1 cellular context compared by ENCODE assay signal in genomic region chr1:159817276-159818041, GRCh38.
TF ChIP-seq lines count a peak whose summit lies in the region.

No MANE protein-coding gene starts in this region.

TF ChIP-seq in HepG2, 621 proteins besides CTCF, POLR2A, EP300 and RAD21:
- TF ChIP-seq ZNF460 (CRISPR knock-in tag; IDR thresholded peaks at IDR 0.05; ENCODE audit: borderline replicate concordance), result no peak
- peak; percentile 39; the same call in 1 of the 2 replicates for TF ChIP-seq ARID5B (CRISPR knock-in tag; IDR thresholded peaks at IDR 0.05)
- no peak for TF ChIP-seq ZFP90 (CRISPR knock-in tag; IDR thresholded peaks at IDR 0.05; ENCODE audit: borderline replicate concordance)
- 0 out of 2 replicates have a peak, but pooled peaks have one; percentile 55 for TF ChIP-seq FOXA1 (IDR thresholded peaks at IDR 0.05)
- TF ChIP-seq FOXA1 (CRISPR knock-in tag; IDR thresholded peaks at IDR 0.05), result peak; percentile 61; the same call in 1 of the 2 replicates
- no peak for TF ChIP-seq ZNF782 (CRISPR knock-in tag; IDR thresholded peaks at IDR 0.05; ENCODE audit: borderline replicate concordance)
- no peak for TF ChIP-seq ZBTB7A (CRISPR knock-in tag; IDR thresholded peaks at IDR 0.05)
- no peak for TF ChIP-seq ZNF660 (CRISPR knock-in tag; IDR thresholded peaks at IDR 0.05; ENCODE audit: borderline replicate concordance, low read depth)
- peak; percentile 76 for TF ChIP-seq BHLHE40 (IDR thresholded peaks at IDR 0.05; ENCODE audit: low read length)
- TF ChIP-seq MAFF (IDR thresholded peaks at IDR 0.05; ENCODE audit: low read depth, low read length), result peak; percentile 93
- TF ChIP-seq FOSL2 (CRISPR knock-in tag; IDR thresholded peaks at IDR 0.05), result peak; percentile 95
- TF ChIP-seq KMT2A (CRISPR knock-in tag; IDR thresholded peaks at IDR 0.05), result no peak
- no peak for TF ChIP-seq AKAP8 (CRISPR knock-in tag; IDR thresholded peaks at IDR 0.05)
- TF ChIP-seq ATF6 (CRISPR knock-in tag; conservative IDR thresholded peaks at IDR 0.05), result no peak
- TF ChIP-seq SOX5 (CRISPR knock-in tag; IDR thresholded peaks at IDR 0.05; ENCODE audit: borderline replicate concordance), result peak; percentile 43; the same call in 1 of the 2 replicates
- no peak for TF ChIP-seq ZBTB42 (CRISPR knock-in tag; IDR thresholded peaks at IDR 0.05)
- no peak for TF ChIP-seq NCOA5 (CRISPR knock-in tag; IDR thresholded peaks at IDR 0.05)
- peak; percentile 60 for TF ChIP-seq CREB1 (IDR thresholded peaks at IDR 0.05)
- TF ChIP-seq CREB1 (CRISPR knock-in tag; IDR thresholded peaks at IDR 0.05), result 0 out of 2 replicates have a peak, but pooled peaks have one; percentile 17
- TF ChIP-seq HMG20A (CRISPR knock-in tag; IDR thresholded peaks at IDR 0.05; ENCODE audit: borderline replicate concordance), result peak; percentile 45; the same call in 1 of the 2 replicates
- no peak for TF ChIP-seq HOXA9 (CRISPR knock-in tag; IDR thresholded peaks at IDR 0.05; ENCODE audit: borderline replicate concordance)
- peak; percentile 32; the same call in 1 of the 2 replicates for TF ChIP-seq CEBPB (IDR thresholded peaks at IDR 0.05; ENCODE audit: borderline replicate concordance, low read depth, low read length)
- no peak for TF ChIP-seq SOX13 (IDR thresholded peaks at IDR 0.05)
- TF ChIP-seq SOX13 (CRISPR knock-in tag; conservative IDR thresholded peaks at IDR 0.05 in 1 of 2, IDR thresholded peaks at IDR 0.05 in 1 of 2), result peak in 1 of 2 experiments; percentile 6; a peak in 1 of 4 replicates
- 0 out of 2 replicates have a peak, but pooled peaks have one; percentile 29 for TF ChIP-seq GATAD2A (CRISPR knock-in tag; IDR thresholded peaks at IDR 0.05)
- no peak for TF ChIP-seq KDM5A (IDR thresholded peaks at IDR 0.05; ENCODE audit: borderline replicate concordance, low read length)
- no peak for TF ChIP-seq ZKSCAN1 (IDR thresholded peaks at IDR 0.05; ENCODE audit: low read length)
- TF ChIP-seq ELK4 (CRISPR knock-in tag; IDR thresholded peaks at IDR 0.05; ENCODE audit: borderline replicate concordance), result no peak
- no peak for TF ChIP-seq ZNF567 (CRISPR knock-in tag; IDR thresholded peaks at IDR 0.05; ENCODE audit: borderline replicate concordance)
- peak in 1 of 2 experiments; percentile 41; a peak in 1 of 4 replicates for TF ChIP-seq ATF4 (CRISPR knock-in tag; IDR thresholded peaks at IDR 0.05)
- no peak for TF ChIP-seq MTA1 (CRISPR knock-in tag; IDR thresholded peaks at IDR 0.05; ENCODE audit: borderline replicate concordance)
- peak; percentile 30; the same call in 1 of the 2 replicates for TF ChIP-seq RARA (CRISPR knock-in tag; IDR thresholded peaks at IDR 0.05)
- peak; percentile 51; the same call in 1 of the 2 replicates for TF ChIP-seq ZBTB21 (CRISPR knock-in tag; IDR thresholded peaks at IDR 0.05)
- TF ChIP-seq MAFK (conservative IDR thresholded peaks at IDR 0.05 in 1 of 2, IDR thresholded peaks at IDR 0.05 in 1 of 2; ENCODE audit: low read length in 2 of 2), result peak; percentile 89 to 93
- peak; percentile 34; the same call in 1 of the 2 replicates for TF ChIP-seq CEBPG (CRISPR knock-in tag; IDR thresholded peaks at IDR 0.05)
- peak; percentile 72 for TF ChIP-seq FOXA3 (CRISPR knock-in tag; IDR thresholded peaks at IDR 0.05)
- TF ChIP-seq CREBL2 (CRISPR knock-in tag; IDR thresholded peaks at IDR 0.05; ENCODE audit: borderline replicate concordance), result no peak
- no peak for TF ChIP-seq ZNF556 (CRISPR knock-in tag; IDR thresholded peaks at IDR 0.05; ENCODE audit: borderline replicate concordance)
- no peak for TF ChIP-seq ZNF101 (CRISPR knock-in tag; IDR thresholded peaks at IDR 0.05; ENCODE audit: borderline replicate concordance, low read depth)
- no peak for TF ChIP-seq ZNF224 (CRISPR knock-in tag; IDR thresholded peaks at IDR 0.05)
- no peak for TF ChIP-seq FOXP1 (IDR thresholded peaks at IDR 0.05)
- TF ChIP-seq FOXP1 (CRISPR knock-in tag; IDR thresholded peaks at IDR 0.05), result peak; percentile 46
- no peak for TF ChIP-seq BRF2 (CRISPR knock-in tag; IDR thresholded peaks at IDR 0.05)
- no peak for TF ChIP-seq FOXK2 (IDR thresholded peaks at IDR 0.05)
- TF ChIP-seq ZNF121 (CRISPR knock-in tag; IDR thresholded peaks at IDR 0.05), result no peak
- TF ChIP-seq SAP130 (CRISPR knock-in tag; IDR thresholded peaks at IDR 0.05; ENCODE audit: low read depth), result peak; percentile 17; the same call in 1 of the 2 replicates
- peak; percentile 98 for TF ChIP-seq PRDM10 (CRISPR knock-in tag; IDR thresholded peaks at IDR 0.05; ENCODE audit: low read depth)
TF ChIP-seq in HepG2: peak in this region for 20.
